21 cellular contexts compared by ENCODE assay signal in the genomic region with DNA sequence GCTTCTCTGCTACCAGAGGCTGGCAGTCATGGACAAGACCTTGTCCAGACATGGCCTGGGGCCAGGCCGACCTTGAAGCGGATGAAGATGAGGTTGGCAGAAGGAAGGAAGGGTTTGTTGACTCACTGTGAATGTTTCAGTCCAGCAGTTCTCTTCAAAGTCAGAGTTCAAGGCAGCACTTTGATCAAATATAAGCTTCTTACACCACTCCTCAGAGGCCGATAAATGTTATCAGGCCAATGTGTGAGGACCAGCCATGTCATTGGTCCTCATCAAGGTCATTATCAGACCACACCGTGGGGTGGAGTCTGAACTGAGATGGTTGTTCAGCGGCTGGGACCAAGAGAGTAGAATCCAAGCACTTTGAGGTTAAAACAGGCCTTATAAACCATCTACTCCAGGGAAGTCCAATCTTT. TPM values are rescaled to one million over a fixed set of nuclear protein-coding genes. Genes with fewer than 3 reads are reported as not detected.
DNase-seq lines count a peak whose midpoint lies in the region; TF ChIP-seq lines count a peak whose summit lies in the region.
"Had no signal": no experiment of that assay in that cellular context is flagged by ENCODE, and none has a peak within 500 bp of the region (broad histone marks: within the 10 kb centered on the region; RNA-seq: fewer than 3 reads in every experiment).

No MANE protein-coding gene starts in this region.

- H3K4me2 ChIP-seq in GM23248 (ENCODE audit: unreplicated experiment) = no peak overlapping the region
- peak overlapping the region; percentile 44 for H3K4me2 ChIP-seq in OCI-LY1 (ENCODE audit: low read length)
- H3K4me2 ChIP-seq in osteoblast (ENCODE audit: insufficient read depth, low read length) = no peak overlapping the region

- no peaks in the 10 kb centered on the region for H3K79me2 ChIP-seq in GM23248 (ENCODE audit: insufficient read depth)
- H3K79me2 ChIP-seq in OCI-LY1 (ENCODE audit: insufficient read depth, low read length) = no peaks in the 10 kb centered on the region
- H3K79me2 ChIP-seq in osteoblast (ENCODE audit: insufficient read depth, low read length) = no peaks in the 10 kb centered on the region

- H3K9me2 ChIP-seq in GM23248 (ENCODE audit: insufficient read depth) (no peaks in the 10 kb centered on the region), OCI-LY1 (ENCODE audit: low read depth, low read length) (no peaks in the 10 kb centered on the region)

- TF ChIP-seq CTCF in OCI-LY1 (IDR thresholded peaks at IDR 0.05; ENCODE audit: low read length) (no peak), astrocyte of the spinal cord (IDR thresholded peaks at IDR 0.05; ENCODE audit: low read depth, low read length) (no peak), osteoblast (IDR thresholded peaks at IDR 0.05; ENCODE audit: extremely low read depth, low read depth, low read length) (no peak)

- in situ Hi-C loops in GM23248 (cut with MboI) = loop anchor here (25.0 kb wide), 1 partner anchor 882 kb away; no protein-coding TSS in a partner anchor
- in situ Hi-C loops in astrocyte of the spinal cord (cut with HindIII; ENCODE audit: low sequenced_read_pairs) = no loop called here

- H3K9me3 ChIP-seq in GM23248 (ENCODE audit: low read depth) = no peaks in the 10 kb centered on the region
- no peaks in the 10 kb centered on the region for H3K9me3 ChIP-seq in OCI-LY1 (ENCODE audit: low read length)
- no peaks in the 10 kb centered on the region for H3K9me3 ChIP-seq in osteoblast (ENCODE audit: low read depth, low read length)
- H3K9me3 ChIP-seq: body of pancreas, tibial artery had no signal

- no peaks in the 10 kb centered on the region for H4K20me1 ChIP-seq in GM23248 (ENCODE audit: insufficient read depth)
- H4K20me1 ChIP-seq in OCI-LY1 (ENCODE audit: insufficient read depth, low read length) = no peaks in the 10 kb centered on the region
- no peaks in the 10 kb centered on the region for H4K20me1 ChIP-seq in osteoblast (ENCODE audit: insufficient read depth, low read length)

- WGBS in GM23248 (ENCODE audit: low coverage in 1 of 2, low lambda C conversion rate in 2 of 2, missing lambda C conversion rate in 2 of 2), 2 experiments = 82 to 91% methylated on average over 5 of the region's 5 CpGs

- H3K36me3 ChIP-seq in GM23248 (ENCODE audit: low read depth) (no peaks in the 10 kb centered on the region), OCI-LY1 (ENCODE audit: insufficient read depth, low read length) (no peaks in the 10 kb centered on the region), osteoblast (ENCODE audit: insufficient read depth, low read length) (no peaks in the 10 kb centered on the region)
- H3K36me3 ChIP-seq: tibial artery had no signal

- no peak overlapping the region for H3K27ac ChIP-seq in GM23248
- H3K27ac ChIP-seq in OCI-LY1 (ENCODE audit: low read depth, low read length, poor library complexity, severe bottlenecking) = peak overlapping the region; percentile 98
- H3K27ac ChIP-seq in osteoblast (ENCODE audit: low read depth, low read length) = peak overlapping the region; percentile 18
- H3K27ac ChIP-seq: body of pancreas, tibial artery had no signal

- H3K4me3 ChIP-seq in GM23248 (no peak overlapping the region), OCI-LY1 (ENCODE audit: low read depth, low read length, poor library complexity, severe bottlenecking) (no peak overlapping the region), astrocyte of the spinal cord (ENCODE audit: low read depth, low read length) (no peak overlapping the region), osteoblast (ENCODE audit: insufficient read depth, low read length) (no peak overlapping the region)
- H3K4me3 ChIP-seq: body of pancreas, tibial artery had no signal

- H3K4me1 ChIP-seq in GM23248 (ENCODE audit: insufficient read depth) (peaks cover 46% of the 10 kb centered on the region), OCI-LY1 (ENCODE audit: insufficient read depth, low read length, severe bottlenecking) (peaks cover 63% of the 10 kb centered on the region), osteoblast (ENCODE audit: insufficient read depth, low read length) (peaks cover 43% of the 10 kb centered on the region)
- H3K4me1 ChIP-seq: body of pancreas, tibial artery had no signal

- H3K9ac ChIP-seq in GM23248 (no peak overlapping the region), OCI-LY1 (ENCODE audit: low read length) (peak overlapping the region; percentile 34; the same call in 1 of the 2 replicates)

- H2AFZ ChIP-seq in GM23248 = no peak overlapping the region
- peak overlapping the region; percentile 68; the same call in 1 of the 2 replicates for H2AFZ ChIP-seq in OCI-LY1 (ENCODE audit: low read length)
- peak overlapping the region; percentile 7 for H2AFZ ChIP-seq in osteoblast (ENCODE audit: low read length)

- DNase-seq in GM23248 (peak; percentile 45), astrocyte of the spinal cord (ENCODE audit: low read depth, low spot score) (peak; percentile 17), osteoblast (ENCODE audit: insufficient read length, low spot score, missing footprints) (no peak), UCSD-AML1 (lab: John Stamatoyannopoulos, UW; ENCODE audit: unreplicated experiment) (no peak), NCI-H345 treated with DMSO at 0.1 percent for 48 hours (lab: John Stamatoyannopoulos, UW; ENCODE audit: unreplicated experiment) (no peak), NCI-H2107 treated with DMSO at 0.1 percent for 48 hours (lab: John Stamatoyannopoulos, UW; ENCODE audit: unreplicated experiment) (no peak)
- DNase-seq: activated CD4-positive, alpha-beta T cell treated with anti-CD3 and anti-CD28 coated beads for 48 hours; activated naive CD8-positive, alpha-beta T cell treated with anti-CD3 and anti-CD28 coated beads, Interleukin-2, amount 10 ng/mL, durations not matched to agents 7 days and 5 days; body of pancreas; DMS53; left colon; naive B cell; NCI-H1436; NCI-H2107; NCI-H524; stimulated activated CD4-positive, alpha-beta T cell treated with anti-CD3 and anti-CD28 coated beads, Interleukin-12 subunit alpha, Interleukin-12 subunit beta, amount 100 ng/mL, for 4 hours; stimulated activated CD4-positive, alpha-beta T cell treated with anti-CD3 and anti-CD28 coated beads, Interleukin-4, amount 100 ng/mL, for 4 hours; stimulated activated naive CD8-positive, alpha-beta T cell treated with anti-CD3 and anti-CD28 coated beads, Interleukin-15, amount 100 ng/mL, for 72 hours; tibial artery had no signal

- H3F3A ChIP-seq in GM23248 (ENCODE audit: insufficient read depth) (peaks cover 29% of the 10 kb centered on the region), OCI-LY1 (ENCODE audit: insufficient read depth, low read length) (no peaks in the 10 kb centered on the region)

- H3K27me3 ChIP-seq in GM23248 (replicated peaks; ENCODE audit: insufficient read depth) (no peaks in the 10 kb centered on the region), OCI-LY1 (ENCODE audit: insufficient read depth, low read length) (no peaks in the 10 kb centered on the region), osteoblast (ENCODE audit: insufficient read depth, low read length) (no peaks in the 10 kb centered on the region)
- H3K27me3 ChIP-seq: body of pancreas, tibial artery had no signal

RNA-seq across cellular contexts. Expression of a gene that starts 35.5 kb away (rescaled TPM):
- 37.4 and 37.5 TPM in 2 replicates for total RNA-seq in GM23248 (2014; rRNA removed; shearing (Covaris generic))
- 48.5 and 51.4 TPM in 2 replicates for polyA plus RNA-seq in GM23248 (2016; fragmentation: Nextera tagmentation; extraction: Ambion mirVana)
- 25.0 and 25.7 TPM in 2 replicates for total RNA-seq in osteoblast
- total RNA-seq: MCF 10A had no signal

RNA-seq across cellular contexts. Expression of a gene that starts 55.3 kb away (rescaled TPM):
- total RNA-seq in GM23248 (2014; rRNA removed; shearing (Covaris generic)) = 52.9 and 74.0 TPM in 2 replicates
- 16.7 and 19.7 TPM in 2 replicates for polyA plus RNA-seq in GM23248 (2016; fragmentation: Nextera tagmentation; extraction: Ambion mirVana)
- 62.5 and 68.0 TPM in 2 replicates for total RNA-seq in osteoblast

Comparison
In these comparisons a context has a peak if more than half of its experiments do, and no peak if none do; other contexts are left out.
1. DNase-seq: peak in GM23248 (single experiment) and astrocyte of the spinal cord (single experiment); none in osteoblast (single experiment), UCSD-AML1 (single experiment), NCI-H345 treated with DMSO at 0.1 percent for 48 hours (single experiment) and NCI-H2107 treated with DMSO at 0.1 percent for 48 hours (single experiment).